In the genomic region with DNA sequence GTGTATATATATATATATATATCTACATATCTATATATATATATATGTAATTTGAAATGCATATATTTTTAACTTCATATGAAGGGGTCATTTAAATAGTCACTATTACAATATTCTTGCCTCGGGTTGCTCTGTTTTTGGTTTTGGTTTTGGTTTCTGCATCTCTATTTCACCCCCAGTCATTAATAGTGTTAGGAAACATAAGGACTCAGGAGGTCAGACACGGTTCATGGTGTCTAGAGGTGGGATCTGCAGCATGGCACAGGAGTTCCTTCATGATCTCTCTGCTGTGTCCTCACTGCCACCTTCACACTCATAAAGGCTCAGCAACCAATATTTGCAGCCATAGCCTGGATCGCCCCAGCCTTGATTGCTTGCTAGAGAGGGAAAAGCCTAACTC, we compare ENCODE assay signal across 22 cellular contexts. TPM values are rescaled to one million over a fixed set of nuclear protein-coding genes. Genes with fewer than 3 reads are reported as not detected.
DNase-seq lines count a peak whose midpoint lies in the region; ATAC-seq and TF ChIP-seq lines count a peak whose summit lies in the region.
"Had no signal": no experiment of that assay in that cellular context is flagged by ENCODE, and none has a peak within 500 bp of the region (broad histone marks: within the 10 kb centered on the region; RNA-seq: fewer than 3 reads in every experiment).

No MANE protein-coding gene starts in this region.

- TF ChIP-seq CTCF in DND-41 (IDR thresholded peaks at IDR 0.05; ENCODE audit: borderline replicate concordance, extremely low read depth, low read length, poor library complexity, severe bottlenecking), result no peak

- no peaks in the 10 kb centered on the region for H3K79me2 ChIP-seq in DND-41 (ENCODE audit: insufficient read depth, low read length)

- H3K27me3 Mint-ChIP-seq in activated CD8-positive, alpha-beta memory T cell treated with anti-CD3 and anti-CD28 coated beads, Interleukin-2, amount 10 ng/mL, durations not matched to agents 7 days and 5 days, result no peaks in the 10 kb centered on the region
- no peaks in the 10 kb centered on the region for H3K27me3 Mint-ChIP-seq in activated T-helper 1 cell treated with anti-CD3 and anti-CD28 coated beads, Interleukin-12 subunit alpha, Interleukin-12 subunit beta, Interleukin-2, Interleukin-4 antibody, amounts not matched to agents 30 ng/mL and 10 ng/mL and 1 ng/mL, durations not matched to agents 14 hours and 24 hours and 36 hours (ENCODE audit: insufficient read depth)
- no peaks in the 10 kb centered on the region for H3K27me3 Mint-ChIP-seq in naive thymus-derived CD8-positive, alpha-beta T cell

- no peak overlapping the region for H3K4me3 Mint-ChIP-seq in activated CD8-positive, alpha-beta memory T cell treated with anti-CD3 and anti-CD28 coated beads, Interleukin-2, amount 10 ng/mL, durations not matched to agents 7 days and 5 days
- no peak overlapping the region for H3K4me3 Mint-ChIP-seq in activated T-helper 1 cell treated with anti-CD3 and anti-CD28 coated beads, Interleukin-12 subunit alpha, Interleukin-12 subunit beta, Interleukin-2, Interleukin-4 antibody, amounts not matched to agents 30 ng/mL and 10 ng/mL and 1 ng/mL, durations not matched to agents 14 hours and 24 hours and 36 hours
- peak overlapping the region in 1 of 10 donors; percentile 7 for H3K4me3 Mint-ChIP-seq in naive thymus-derived CD8-positive, alpha-beta T cell

- H2AFZ ChIP-seq in DND-41 (ENCODE audit: low read depth, low read length), result no peak overlapping the region

- no peaks in the 10 kb centered on the region for H4K20me1 ChIP-seq in DND-41 (ENCODE audit: insufficient read depth, low read length)

- H3K36me3 ChIP-seq in DND-41 (ENCODE audit: insufficient read depth, low read length), result peaks cover 86% of the 10 kb centered on the region

- intact Hi-C loops in activated T-helper 1 cell treated with anti-CD3 and anti-CD28 coated beads, Interleukin-12 subunit alpha, Interleukin-12 subunit beta, Interleukin-2, Interleukin-4 antibody, amounts not matched to agents 30 ng/mL and 10 ng/mL and 1 ng/mL, durations not matched to agents 14 hours and 24 hours and 36 hours (cut with micrococcal nuclease), result no loop called here

- H3K36me3 Mint-ChIP-seq in activated CD8-positive, alpha-beta memory T cell treated with anti-CD3 and anti-CD28 coated beads, Interleukin-2, amount 10 ng/mL, durations not matched to agents 7 days and 5 days, result peaks cover 85% of the 10 kb centered on the region
- H3K36me3 Mint-ChIP-seq in activated T-helper 1 cell treated with anti-CD3 and anti-CD28 coated beads, Interleukin-12 subunit alpha, Interleukin-12 subunit beta, Interleukin-2, Interleukin-4 antibody, amounts not matched to agents 30 ng/mL and 10 ng/mL and 1 ng/mL, durations not matched to agents 14 hours and 24 hours and 36 hours (ENCODE audit: low read depth), result peaks cover 86% of the 10 kb centered on the region
- peaks cover 31 to 91% (median 71%) of the 10 kb centered on the region in 3 donors for H3K36me3 Mint-ChIP-seq in naive thymus-derived CD8-positive, alpha-beta T cell

- POLR2A ChIA-PET in naive thymus-derived CD8-positive, alpha-beta T cell (lab: Charles Lee), result interaction anchor here (0.8 kb wide), 1 partner anchor 17 kb away, joined by 3 read pairs; no protein-coding TSS in a partner anchor

- DNase-seq in activated CD8-positive, alpha-beta memory T cell treated with anti-CD3 and anti-CD28 coated beads, Interleukin-2, amount 10 ng/mL, durations not matched to agents 7 days and 5 days, result no peak
- no peak for DNase-seq in activated CD8-positive, alpha-beta memory T cell treated with anti-CD3 and anti-CD28 coated beads, Interleukin-2, amount 50 U/mL, for 4 hours
- no peak for DNase-seq in DND-41
- no peak for DNase-seq in activated T-helper 1 cell treated with anti-CD3 and anti-CD28 coated beads, Interleukin-12 subunit alpha, Interleukin-12 subunit beta, Interleukin-2, Interleukin-4 antibody, amounts not matched to agents 30 ng/mL and 10 ng/mL and 1 ng/mL, durations not matched to agents 14 hours and 24 hours and 36 hours (ENCODE audit: low spot score)
- DNase-seq in naive thymus-derived CD8-positive, alpha-beta T cell, result no peak
- DNase-seq: Caco-2; DMS153; EL; H7; Kasumi-1; MM.1S; NCI-H1105 treated with DMSO at 0.1 percent for 48 hours; NCI-H187; NCI-H345; NCI-H69; NK-92 treated with Interleukin-12 subunit alpha and Interleukin-12 subunit beta, amount 100 ng/mL, for 24 hours had no signal

- no peak overlapping the region for H3K27ac ChIP-seq in DND-41 (ENCODE audit: low read length)
- H3K27ac ChIP-seq: C4-2B, RWPE1 had no signal

- ATAC-seq in activated CD8-positive, alpha-beta memory T cell treated with anti-CD3 and anti-CD28 coated beads, Interleukin-2, amount 10 ng/mL, durations not matched to agents 7 days and 5 days, result no peak
- ATAC-seq in DND-41 (ENCODE audit: insufficient read depth, low read depth) (peak; percentile 19; the same call in 1 of the 3 replicates), GM19463 (IDR thresholded peaks at IDR 0.05; ENCODE audit: unreplicated experiment) (no peak), GM18498 (IDR thresholded peaks at IDR 0.05; ENCODE audit: unreplicated experiment) (no peak), GM18858 (IDR thresholded peaks at IDR 0.05; ENCODE audit: unreplicated experiment) (no peak)
- no peak for ATAC-seq in naive thymus-derived CD8-positive, alpha-beta T cell

- H3K27ac Mint-ChIP-seq in activated CD8-positive, alpha-beta memory T cell treated with anti-CD3 and anti-CD28 coated beads, Interleukin-2, amount 10 ng/mL, durations not matched to agents 7 days and 5 days, result peak overlapping the region; percentile 30
- H3K27ac Mint-ChIP-seq in activated T-helper 1 cell treated with anti-CD3 and anti-CD28 coated beads, Interleukin-12 subunit alpha, Interleukin-12 subunit beta, Interleukin-2, Interleukin-4 antibody, amounts not matched to agents 30 ng/mL and 10 ng/mL and 1 ng/mL, durations not matched to agents 14 hours and 24 hours and 36 hours, result peak overlapping the region; percentile 15
- H3K27ac Mint-ChIP-seq in naive thymus-derived CD8-positive, alpha-beta T cell, result peak overlapping the region in 9 of 10 donors; percentile 2 to 71 (median 42)

- no peak overlapping the region for H3K4me3 ChIP-seq in DND-41 (ENCODE audit: low read depth in 1 of 2, low read length in 2 of 2)

- H3K4me2 ChIP-seq in DND-41 (ENCODE audit: insufficient read depth, low read length), result no peak overlapping the region

- peaks cover under 1% of the 10 kb centered on the region for H3K9me3 Mint-ChIP-seq in activated CD8-positive, alpha-beta memory T cell treated with anti-CD3 and anti-CD28 coated beads, Interleukin-2, amount 10 ng/mL, durations not matched to agents 7 days and 5 days (ENCODE audit: low read depth)
- H3K9me3 Mint-ChIP-seq in activated T-helper 1 cell treated with anti-CD3 and anti-CD28 coated beads, Interleukin-12 subunit alpha, Interleukin-12 subunit beta, Interleukin-2, Interleukin-4 antibody, amounts not matched to agents 30 ng/mL and 10 ng/mL and 1 ng/mL, durations not matched to agents 14 hours and 24 hours and 36 hours, result peaks cover 5% of the 10 kb centered on the region
- H3K9me3 Mint-ChIP-seq in naive thymus-derived CD8-positive, alpha-beta T cell, result peaks cover 0 to 9% (median 0%) of the 10 kb centered on the region in 9 donors

- peaks cover 41% of the 10 kb centered on the region for H3K4me1 Mint-ChIP-seq in activated CD8-positive, alpha-beta memory T cell treated with anti-CD3 and anti-CD28 coated beads, Interleukin-2, amount 10 ng/mL, durations not matched to agents 7 days and 5 days
- peaks cover 26% of the 10 kb centered on the region for H3K4me1 Mint-ChIP-seq in activated T-helper 1 cell treated with anti-CD3 and anti-CD28 coated beads, Interleukin-12 subunit alpha, Interleukin-12 subunit beta, Interleukin-2, Interleukin-4 antibody, amounts not matched to agents 30 ng/mL and 10 ng/mL and 1 ng/mL, durations not matched to agents 14 hours and 24 hours and 36 hours (ENCODE audit: low read depth)
- peaks cover 14 to 39% (median 27%) of the 10 kb centered on the region in 4 donors for H3K4me1 Mint-ChIP-seq in naive thymus-derived CD8-positive, alpha-beta T cell

- H3K9ac ChIP-seq in DND-41 (ENCODE audit: low read depth, low read length), result no peak overlapping the region

- CTCF ChIA-PET in activated CD8-positive, alpha-beta memory T cell treated with anti-CD3 and anti-CD28 coated beads, Interleukin-2, amount 10 ng/mL, durations not matched to agents 7 days and 5 days (lab: Charles Lee), result interaction anchor here (0.9 kb wide), 1 partner anchor 89 kb away, joined by 3 read pairs; no protein-coding TSS in a partner anchor

- H3K4me1 ChIP-seq in DND-41 (ENCODE audit: insufficient read depth, low read length), result no peaks in the 10 kb centered on the region
- H3K4me1 ChIP-seq: Caco-2 had no signal

- no peaks in the 10 kb centered on the region for H3K9me3 ChIP-seq in DND-41 (ENCODE audit: insufficient read depth, low read length, severe bottlenecking)
- H3K9me3 ChIP-seq: Caco-2 had no signal

- H3K27me3 ChIP-seq in DND-41 (ENCODE audit: insufficient read depth, low read length, poor library complexity), result no peaks in the 10 kb centered on the region

RNA-seq across cellular contexts. Expression of gene C5orf58, which starts 16.6 kb away (rescaled TPM):
- total RNA-seq in activated CD8-positive, alpha-beta memory T cell treated with anti-CD3 and anti-CD28 coated beads, Interleukin-2, amount 10 ng/mL, durations not matched to agents 7 days and 5 days, result not detected
- total RNA-seq in activated T-helper 1 cell treated with anti-CD3 and anti-CD28 coated beads, Interleukin-12 subunit alpha, Interleukin-12 subunit beta, Interleukin-2, Interleukin-4 antibody, amounts not matched to agents 30 ng/mL and 10 ng/mL and 1 ng/mL, durations not matched to agents 14 hours and 24 hours and 36 hours, result not detected in 2 replicates
- not detected for total RNA-seq in naive thymus-derived CD8-positive, alpha-beta T cell
- polyA plus RNA-seq in naive thymus-derived CD8-positive, alpha-beta T cell, result 1 to 10 TPM in 2 of 3 donors, under 1 TPM in 1; 0.76 to 1.8 (median 1.1) TPM
- total RNA-seq: A673, Caco-2 had no signal

RNA-seq across cellular contexts. Expression of gene LCP2, which starts 48.2 kb away (rescaled TPM):
- 100 to 1,000 TPM; 393 to 419 TPM for total RNA-seq in activated CD8-positive, alpha-beta memory T cell treated with anti-CD3 and anti-CD28 coated beads, Interleukin-2, amount 10 ng/mL, durations not matched to agents 7 days and 5 days
- 350 and 351 TPM in 2 replicates for total RNA-seq in activated T-helper 1 cell treated with anti-CD3 and anti-CD28 coated beads, Interleukin-12 subunit alpha, Interleukin-12 subunit beta, Interleukin-2, Interleukin-4 antibody, amounts not matched to agents 30 ng/mL and 10 ng/mL and 1 ng/mL, durations not matched to agents 14 hours and 24 hours and 36 hours
- total RNA-seq in naive thymus-derived CD8-positive, alpha-beta T cell, result 100 to 1,000 TPM; 299 to 311 TPM
- 100 to 1,000 TPM; 119 to 227 (median 198) TPM for polyA plus RNA-seq in naive thymus-derived CD8-positive, alpha-beta T cell
- total RNA-seq: A673, Caco-2 had no signal
